28 cellular contexts compared by ENCODE assay signal in genomic region chr3:197690754-197691153, GRCh38.
"Had no signal": no experiment of that assay in that cellular context is flagged by ENCODE, and none has a peak within 500 bp of the region (broad histone marks: within the 10 kb centered on the region; RNA-seq: fewer than 3 reads in every experiment).

No MANE protein-coding gene starts in this region.

- DNase-seq: activated CD4-positive, alpha-beta memory T cell treated with anti-CD3 and anti-CD28 coated beads, Interleukin-2, amount 10 ng/mL, durations not matched to agents 7 days and 5 days; activated CD4-positive, alpha-beta T cell treated with anti-CD3 and anti-CD28 coated beads for 1 hour; activated CD4-positive, alpha-beta T cell treated with anti-CD3 and anti-CD28 coated beads for 4 hours; activated CD4-positive, alpha-beta T cell treated with anti-CD3 and anti-CD28 coated beads, Interleukin-2, amount 10 ng/mL, durations not matched to agents 7 days and 5 days; activated CD4-positive, alpha-beta T cell treated with anti-CD3 and anti-CD28 coated beads, Interleukin-2, amount 50 U/mL, for 4 hours; activated CD8-positive, alpha-beta memory T cell treated with anti-CD3 and anti-CD28 coated beads, Interleukin-2, amount 50 U/mL, for 48 hours; activated gamma-delta T cell; activated naive CD4-positive, alpha-beta T cell; activated naive CD4-positive, alpha-beta T cell treated with anti-CD3 and anti-CD28 coated beads, Interleukin-2, amount 50 U/mL, for 16 hours; activated naive CD8-positive, alpha-beta T cell treated with anti-CD3 and anti-CD28 coated beads for 36 hours; activated naive CD8-positive, alpha-beta T cell treated with anti-CD3 and anti-CD28 coated beads, Interleukin-2, amount 50 U/mL, for 24 hours; activated T-cell treated with anti-CD3 and anti-CD28 coated beads for 4 hours; activated T-cell treated with anti-CD3 and anti-CD28 coated beads, Interleukin-2, amount 50 U/mL, for 24 hours; activated T-cell treated with anti-CD3 and anti-CD28 coated beads, Interleukin-2, amount 50 U/mL, for 72 hours; adrenal gland; amygdala; aorta; body of pancreas; central memory CD4-positive, alpha-beta T cell; cerebellar nuclear complex; colonic mucosa; effector CD8-positive, alpha-beta T cell; esophagus squamous epithelium; foreskin melanocyte; head of caudate nucleus; T-helper 2 cell had no signal

- H3K9me3 Mint-ChIP-seq: activated CD4-positive, alpha-beta memory T cell treated with anti-CD3 and anti-CD28 coated beads, Interleukin-2, amount 10 ng/mL, durations not matched to agents 7 days and 5 days; activated CD4-positive, alpha-beta T cell treated with anti-CD3 and anti-CD28 coated beads, Interleukin-2, amount 10 ng/mL, durations not matched to agents 7 days and 5 days; activated naive CD8-positive, alpha-beta T cell treated with anti-CD3 and anti-CD28 coated beads for 36 hours; activated naive CD8-positive, alpha-beta T cell treated with anti-CD3 and anti-CD28 coated beads, Interleukin-2, amount 50 U/mL, for 24 hours; activated T-cell treated with anti-CD3 and anti-CD28 coated beads, Interleukin-2, amount 50 U/mL, for 24 hours; activated T-cell treated with anti-CD3 and anti-CD28 coated beads, Interleukin-2, amount 50 U/mL, for 72 hours had no signal

- H3K27ac ChIP-seq: adrenal gland, body of pancreas, colonic mucosa, epithelial cell of prostate, esophagus squamous epithelium, gastroesophageal sphincter had no signal

- H3K27me3 ChIP-seq: adrenal gland, body of pancreas, colonic mucosa, esophagus squamous epithelium, gastroesophageal sphincter had no signal

- H3K4me3 ChIP-seq: adrenal gland, body of pancreas, colonic mucosa, esophagus squamous epithelium, gastroesophageal sphincter had no signal

- H3K4me1 Mint-ChIP-seq: activated CD4-positive, alpha-beta T cell treated with anti-CD3 and anti-CD28 coated beads, Interleukin-2, amount 10 ng/mL, durations not matched to agents 7 days and 5 days; activated naive CD8-positive, alpha-beta T cell treated with anti-CD3 and anti-CD28 coated beads for 36 hours; activated naive CD8-positive, alpha-beta T cell treated with anti-CD3 and anti-CD28 coated beads, Interleukin-2, amount 50 U/mL, for 24 hours had no signal

- ATAC-seq: activated naive CD8-positive, alpha-beta T cell treated with anti-CD3 and anti-CD28 coated beads, Interleukin-2, amount 50 U/mL, for 24 hours; activated T-cell treated with anti-CD3 and anti-CD28 coated beads, Interleukin-2, amount 50 U/mL, for 72 hours; body of pancreas; gastroesophageal sphincter had no signal

- H3K4me3 Mint-ChIP-seq: activated CD4-positive, alpha-beta memory T cell treated with anti-CD3 and anti-CD28 coated beads, Interleukin-2, amount 10 ng/mL, durations not matched to agents 7 days and 5 days; activated CD4-positive, alpha-beta T cell treated with anti-CD3 and anti-CD28 coated beads, Interleukin-2, amount 10 ng/mL, durations not matched to agents 7 days and 5 days; activated naive CD8-positive, alpha-beta T cell treated with anti-CD3 and anti-CD28 coated beads for 36 hours; activated naive CD8-positive, alpha-beta T cell treated with anti-CD3 and anti-CD28 coated beads, Interleukin-2, amount 50 U/mL, for 24 hours; activated T-cell treated with anti-CD3 and anti-CD28 coated beads, Interleukin-2, amount 50 U/mL, for 24 hours; activated T-cell treated with anti-CD3 and anti-CD28 coated beads, Interleukin-2, amount 50 U/mL, for 72 hours had no signal

- H3K27me3 Mint-ChIP-seq: activated CD4-positive, alpha-beta memory T cell treated with anti-CD3 and anti-CD28 coated beads, Interleukin-2, amount 10 ng/mL, durations not matched to agents 7 days and 5 days; activated CD4-positive, alpha-beta T cell treated with anti-CD3 and anti-CD28 coated beads, Interleukin-2, amount 10 ng/mL, durations not matched to agents 7 days and 5 days; activated naive CD8-positive, alpha-beta T cell treated with anti-CD3 and anti-CD28 coated beads for 36 hours; activated naive CD8-positive, alpha-beta T cell treated with anti-CD3 and anti-CD28 coated beads, Interleukin-2, amount 50 U/mL, for 24 hours; activated T-cell treated with anti-CD3 and anti-CD28 coated beads, Interleukin-2, amount 50 U/mL, for 24 hours had no signal

- H3K9me3 ChIP-seq: adrenal gland, body of pancreas, colonic mucosa, esophagus squamous epithelium, gastroesophageal sphincter had no signal

- H3K4me1 ChIP-seq: adrenal gland, body of pancreas, colonic mucosa, esophagus squamous epithelium, gastroesophageal sphincter had no signal

- H3K27ac Mint-ChIP-seq: activated CD4-positive, alpha-beta memory T cell treated with anti-CD3 and anti-CD28 coated beads, Interleukin-2, amount 10 ng/mL, durations not matched to agents 7 days and 5 days; activated CD4-positive, alpha-beta T cell treated with anti-CD3 and anti-CD28 coated beads, Interleukin-2, amount 10 ng/mL, durations not matched to agents 7 days and 5 days; activated naive CD8-positive, alpha-beta T cell treated with anti-CD3 and anti-CD28 coated beads for 36 hours; activated naive CD8-positive, alpha-beta T cell treated with anti-CD3 and anti-CD28 coated beads, Interleukin-2, amount 50 U/mL, for 24 hours; activated T-cell treated with anti-CD3 and anti-CD28 coated beads, Interleukin-2, amount 50 U/mL, for 24 hours; activated T-cell treated with anti-CD3 and anti-CD28 coated beads, Interleukin-2, amount 50 U/mL, for 72 hours had no signal

- H3K36me3 ChIP-seq: colonic mucosa had no signal
